26 cellular contexts compared by ENCODE assay signal in genomic region chr5:150815010-150815409, GRCh38.
DNase-seq lines count a peak whose midpoint lies in the region; ATAC-seq and TF ChIP-seq lines count a peak whose summit lies in the region.
"Had no signal": no experiment of that assay in that cellular context is flagged by ENCODE, and none has a peak within 500 bp of the region (broad histone marks: within the 10 kb centered on the region; RNA-seq: fewer than 3 reads in every experiment).

No MANE protein-coding gene starts in this region.

- peak overlapping the region; percentile 55 for H3K27ac ChIP-seq in VCaP
- H3K27ac ChIP-seq: BLaER1 had no signal

- ATAC-seq in HG03025 (IDR thresholded peaks at IDR 0.05; ENCODE audit: low FRiP score, unreplicated experiment): no peak
- ATAC-seq: GM12878 had no signal

- no peaks in the 10 kb centered on the region for H3K36me3 Mint-ChIP-seq in nephron (ENCODE audit: low read depth)
- peaks cover 2% of the 10 kb centered on the region for H3K36me3 Mint-ChIP-seq in T-helper 2 cell treated with Interferon-gamma antibody and Interleukin-4, amounts not matched to agents 5 μg/mL and 100 μg/mL, for 36 hours (ENCODE audit: low read depth)
- H3K36me3 Mint-ChIP-seq: CD14-positive monocyte; CD4-positive, CD25-positive, alpha-beta regulatory T cell had no signal

- no peaks in the 10 kb centered on the region for H3K27me3 Mint-ChIP-seq in nephron (ENCODE audit: low read depth)
- peaks cover 8% of the 10 kb centered on the region for H3K27me3 Mint-ChIP-seq in T-helper 2 cell treated with Interferon-gamma antibody and Interleukin-4, amounts not matched to agents 5 μg/mL and 100 μg/mL, for 36 hours (ENCODE audit: low read depth)

- no peak overlapping the region for H3K4me3 ChIP-seq in LNCaP clone FGC (ENCODE audit: low read depth, low read length)
- H3K4me3 ChIP-seq: BLaER1, GM12878 had no signal

- no peak for TF ChIP-seq CTCF in LNCaP clone FGC (IDR thresholded peaks at IDR 0.05; ENCODE audit: control insufficient read depth, extremely low read depth, insufficient read depth)
- TF ChIP-seq CTCF in VCaP (conservative IDR thresholded peaks at IDR 0.05): no peak
- TF ChIP-seq CTCF in nephron (IDR thresholded peaks at IDR 0.05; ENCODE audit: unreplicated experiment in 3 of 3): no peak

- peaks cover 26% of the 10 kb centered on the region for H3K9me3 Mint-ChIP-seq in nephron
- peaks cover 10% of the 10 kb centered on the region for H3K9me3 Mint-ChIP-seq in T-helper 2 cell treated with Interferon-gamma antibody and Interleukin-4, amounts not matched to agents 5 μg/mL and 100 μg/mL, for 36 hours

- DNase-seq in LNCaP clone FGC (ENCODE audit: low read depth): peak; percentile 58
- DNase-seq in left kidney (ENCODE audit: low read depth, low spot score): peak; percentile 8
- no peak for DNase-seq in effector CD4-positive, alpha-beta T cell
- DNase-seq in NCI-H1436 treated with DMSO at 0.1 percent for 48 hours (lab: John Stamatoyannopoulos, UW): no peak
- DNase-seq in T-helper 2 cell treated with Interferon-gamma antibody and Interleukin-4, amounts not matched to agents 5 μg/mL and 100 μg/mL, for 36 hours (ENCODE audit: low spot score): no peak
- DNase-seq: 8988T; ACHN; BE2C; C1 segment of cervical spinal cord; CD4-positive, alpha-beta memory T cell; CD4-positive, CD25-positive, alpha-beta regulatory T cell; CD8-positive, alpha-beta memory T cell; COR-L47; DMS 273 treated with DMSO at 0.1 percent for 48 hours; DMS153; DMS53; DMS79; DND-41; EL; GDM1 had no signal

- peak overlapping the region in 2 of 3 experiments; percentile 11 to 31 for H3K27ac Mint-ChIP-seq in nephron
- no peak overlapping the region for H3K27ac Mint-ChIP-seq in T-helper 2 cell treated with Interferon-gamma antibody and Interleukin-4, amounts not matched to agents 5 μg/mL and 100 μg/mL, for 36 hours
- H3K27ac Mint-ChIP-seq: CD14-positive monocyte; CD4-positive, alpha-beta memory T cell; CD4-positive, CD25-positive, alpha-beta regulatory T cell; CD8-positive, alpha-beta memory T cell had no signal

- H3K4me1 Mint-ChIP-seq in nephron: no peaks in the 10 kb centered on the region
- H3K4me1 Mint-ChIP-seq in T-helper 2 cell treated with Interferon-gamma antibody and Interleukin-4, amounts not matched to agents 5 μg/mL and 100 μg/mL, for 36 hours (ENCODE audit: low read depth): peaks cover 2% of the 10 kb centered on the region
- H3K4me1 Mint-ChIP-seq: CD14-positive monocyte; CD4-positive, alpha-beta memory T cell; CD4-positive, CD25-positive, alpha-beta regulatory T cell; CD8-positive, alpha-beta memory T cell had no signal

- H3K4me3 Mint-ChIP-seq in nephron: no peak overlapping the region
- H3K4me3 Mint-ChIP-seq in T-helper 2 cell treated with Interferon-gamma antibody and Interleukin-4, amounts not matched to agents 5 μg/mL and 100 μg/mL, for 36 hours: no peak overlapping the region
- H3K4me3 Mint-ChIP-seq: CD14-positive monocyte; CD4-positive, alpha-beta memory T cell; CD4-positive, CD25-positive, alpha-beta regulatory T cell; CD8-positive, alpha-beta memory T cell had no signal

Comparison
In these comparisons a context has a peak if more than half of its experiments do, and no peak if none do; other contexts are left out.
1. DNase-seq: peak in LNCaP clone FGC (single experiment) and left kidney (single experiment); none in effector CD4-positive, alpha-beta T cell (single experiment), NCI-H1436 treated with DMSO at 0.1 percent for 48 hours (single experiment) and T-helper 2 cell treated with Interferon-gamma antibody and Interleukin-4, amounts not matched to agents 5 μg/mL and 100 μg/mL, for 36 hours (single experiment).